1 cellular context compared by ENCODE assay signal in genomic region chrX:154378059-154378798, GRCh38.
TF ChIP-seq lines count a peak whose summit lies in the region.

No MANE protein-coding gene starts in this region.

TF ChIP-seq in K562, 482 proteins besides CTCF, POLR2A, EP300 and RAD21 (continued from another document):
- peak; percentile 78; the same call in 1 of the 2 replicates for TF ChIP-seq CREM (IDR thresholded peaks at IDR 0.05; ENCODE audit: low read depth)
- TF ChIP-seq, protein P1, sequence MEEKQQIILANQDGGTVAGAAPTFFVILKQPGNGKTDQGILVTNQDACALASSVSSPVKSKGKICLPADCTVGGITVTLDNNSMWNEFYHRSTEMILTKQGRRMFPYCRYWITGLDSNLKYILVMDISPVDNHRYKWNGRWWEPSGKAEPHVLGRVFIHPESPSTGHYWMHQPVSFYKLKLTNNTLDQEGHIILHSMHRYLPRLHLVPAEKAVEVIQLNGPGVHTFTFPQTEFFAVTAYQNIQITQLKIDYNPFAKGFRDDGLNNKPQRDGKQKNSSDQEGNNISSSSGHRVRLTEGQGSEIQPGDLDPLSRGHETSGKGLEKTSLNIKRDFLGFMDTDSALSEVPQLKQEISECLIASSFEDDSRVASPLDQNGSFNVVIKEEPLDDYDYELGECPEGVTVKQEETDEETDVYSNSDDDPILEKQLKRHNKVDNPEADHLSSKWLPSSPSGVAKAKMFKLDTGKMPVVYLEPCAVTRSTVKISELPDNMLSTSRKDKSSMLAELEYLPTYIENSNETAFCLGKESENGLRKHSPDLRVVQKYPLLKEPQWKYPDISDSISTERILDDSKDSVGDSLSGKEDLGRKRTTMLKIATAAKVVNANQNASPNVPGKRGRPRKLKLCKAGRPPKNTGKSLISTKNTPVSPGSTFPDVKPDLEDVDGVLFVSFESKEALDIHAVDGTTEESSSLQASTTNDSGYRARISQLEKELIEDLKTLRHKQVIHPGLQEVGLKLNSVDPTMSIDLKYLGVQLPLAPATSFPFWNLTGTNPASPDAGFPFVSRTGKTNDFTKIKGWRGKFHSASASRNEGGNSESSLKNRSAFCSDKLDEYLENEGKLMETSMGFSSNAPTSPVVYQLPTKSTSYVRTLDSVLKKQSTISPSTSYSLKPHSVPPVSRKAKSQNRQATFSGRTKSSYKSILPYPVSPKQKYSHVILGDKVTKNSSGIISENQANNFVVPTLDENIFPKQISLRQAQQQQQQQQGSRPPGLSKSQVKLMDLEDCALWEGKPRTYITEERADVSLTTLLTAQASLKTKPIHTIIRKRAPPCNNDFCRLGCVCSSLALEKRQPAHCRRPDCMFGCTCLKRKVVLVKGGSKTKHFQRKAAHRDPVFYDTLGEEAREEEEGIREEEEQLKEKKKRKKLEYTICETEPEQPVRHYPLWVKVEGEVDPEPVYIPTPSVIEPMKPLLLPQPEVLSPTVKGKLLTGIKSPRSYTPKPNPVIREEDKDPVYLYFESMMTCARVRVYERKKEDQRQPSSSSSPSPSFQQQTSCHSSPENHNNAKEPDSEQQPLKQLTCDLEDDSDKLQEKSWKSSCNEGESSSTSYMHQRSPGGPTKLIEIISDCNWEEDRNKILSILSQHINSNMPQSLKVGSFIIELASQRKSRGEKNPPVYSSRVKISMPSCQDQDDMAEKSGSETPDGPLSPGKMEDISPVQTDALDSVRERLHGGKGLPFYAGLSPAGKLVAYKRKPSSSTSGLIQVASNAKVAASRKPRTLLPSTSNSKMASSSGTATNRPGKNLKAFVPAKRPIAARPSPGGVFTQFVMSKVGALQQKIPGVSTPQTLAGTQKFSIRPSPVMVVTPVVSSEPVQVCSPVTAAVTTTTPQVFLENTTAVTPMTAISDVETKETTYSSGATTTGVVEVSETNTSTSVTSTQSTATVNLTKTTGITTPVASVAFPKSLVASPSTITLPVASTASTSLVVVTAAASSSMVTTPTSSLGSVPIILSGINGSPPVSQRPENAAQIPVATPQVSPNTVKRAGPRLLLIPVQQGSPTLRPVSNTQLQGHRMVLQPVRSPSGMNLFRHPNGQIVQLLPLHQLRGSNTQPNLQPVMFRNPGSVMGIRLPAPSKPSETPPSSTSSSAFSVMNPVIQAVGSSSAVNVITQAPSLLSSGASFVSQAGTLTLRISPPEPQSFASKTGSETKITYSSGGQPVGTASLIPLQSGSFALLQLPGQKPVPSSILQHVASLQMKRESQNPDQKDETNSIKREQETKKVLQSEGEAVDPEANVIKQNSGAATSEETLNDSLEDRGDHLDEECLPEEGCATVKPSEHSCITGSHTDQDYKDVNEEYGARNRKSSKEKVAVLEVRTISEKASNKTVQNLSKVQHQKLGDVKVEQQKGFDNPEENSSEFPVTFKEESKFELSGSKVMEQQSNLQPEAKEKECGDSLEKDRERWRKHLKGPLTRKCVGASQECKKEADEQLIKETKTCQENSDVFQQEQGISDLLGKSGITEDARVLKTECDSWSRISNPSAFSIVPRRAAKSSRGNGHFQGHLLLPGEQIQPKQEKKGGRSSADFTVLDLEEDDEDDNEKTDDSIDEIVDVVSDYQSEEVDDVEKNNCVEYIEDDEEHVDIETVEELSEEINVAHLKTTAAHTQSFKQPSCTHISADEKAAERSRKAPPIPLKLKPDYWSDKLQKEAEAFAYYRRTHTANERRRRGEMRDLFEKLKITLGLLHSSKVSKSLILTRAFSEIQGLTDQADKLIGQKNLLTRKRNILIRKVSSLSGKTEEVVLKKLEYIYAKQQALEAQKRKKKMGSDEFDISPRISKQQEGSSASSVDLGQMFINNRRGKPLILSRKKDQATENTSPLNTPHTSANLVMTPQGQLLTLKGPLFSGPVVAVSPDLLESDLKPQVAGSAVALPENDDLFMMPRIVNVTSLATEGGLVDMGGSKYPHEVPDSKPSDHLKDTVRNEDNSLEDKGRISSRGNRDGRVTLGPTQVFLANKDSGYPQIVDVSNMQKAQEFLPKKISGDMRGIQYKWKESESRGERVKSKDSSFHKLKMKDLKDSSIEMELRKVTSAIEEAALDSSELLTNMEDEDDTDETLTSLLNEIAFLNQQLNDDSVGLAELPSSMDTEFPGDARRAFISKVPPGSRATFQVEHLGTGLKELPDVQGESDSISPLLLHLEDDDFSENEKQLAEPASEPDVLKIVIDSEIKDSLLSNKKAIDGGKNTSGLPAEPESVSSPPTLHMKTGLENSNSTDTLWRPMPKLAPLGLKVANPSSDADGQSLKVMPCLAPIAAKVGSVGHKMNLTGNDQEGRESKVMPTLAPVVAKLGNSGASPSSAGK (IDR thresholded peaks at IDR 0.05) = peak; percentile 79
- TF ChIP-seq HBP1 (CRISPR knock-in tag; IDR thresholded peaks at IDR 0.05) = no peak
- no peak for TF ChIP-seq HEY1 (CRISPR knock-in tag; IDR thresholded peaks at IDR 0.05; ENCODE audit: borderline replicate concordance)
- no peak for TF ChIP-seq ZNF583 (CRISPR knock-in tag; IDR thresholded peaks at IDR 0.05)
- 0 out of 2 replicates have a peak, but pooled peaks have one; percentile 22 for TF ChIP-seq REST (CRISPR knock-in tag; IDR thresholded peaks at IDR 0.05; ENCODE audit: low read depth)
- no peak for TF ChIP-seq ARID1B (IDR thresholded peaks at IDR 0.05)
- TF ChIP-seq ETS1 (conservative IDR thresholded peaks at IDR 0.05; ENCODE audit: control insufficient read depth, low read depth, low read length) = 0 out of 2 replicates have a peak, but pooled peaks have one; percentile 68
- TF ChIP-seq HNRNPL (IDR thresholded peaks at IDR 0.05; ENCODE audit: low read depth, low read length) = peak; percentile 85
- TF ChIP-seq POLR2G (IDR thresholded peaks at IDR 0.05; ENCODE audit: low read depth, low read length) = peak; percentile 79
- no peak for TF ChIP-seq C11orf30 (IDR thresholded peaks at IDR 0.05; ENCODE audit: low read depth)
- no peak for TF ChIP-seq ZKSCAN1 (IDR thresholded peaks at IDR 0.05; ENCODE audit: low read depth, low read length)
- no peak for TF ChIP-seq TGIF2 (CRISPR knock-in tag; IDR thresholded peaks at IDR 0.05)
- TF ChIP-seq RCOR1 (IDR thresholded peaks at IDR 0.05; ENCODE audit: borderline replicate concordance in 1 of 2, low read depth in 2 of 2, low read length in 2 of 2) = peak in 1 of 2 experiments; percentile 62; a peak in 1 of 4 replicates
- TF ChIP-seq BRF2 (IDR thresholded peaks at IDR 0.05; ENCODE audit: borderline replicate concordance, insufficient read depth, insufficient read length) = no peak
- no peak for TF ChIP-seq ZNF274 (IDR thresholded peaks at IDR 0.05; ENCODE audit: borderline replicate concordance, low read depth, low read length)
- TF ChIP-seq ZNF592 (IDR thresholded peaks at IDR 0.05) = peak; percentile 57; the same call in 1 of the 2 replicates
- peak; percentile 23; the same call in 1 of the 2 replicates for TF ChIP-seq SREBF1 (IDR thresholded peaks at IDR 0.05; ENCODE audit: borderline replicate concordance, low read depth, low read length)
- no peak for TF ChIP-seq POLR2H (tag; IDR thresholded peaks at IDR 0.05; ENCODE audit: low read depth)
- TF ChIP-seq JUNB (CRISPR knock-in tag; conservative IDR thresholded peaks at IDR 0.05) = no peak
